Comparison of ENCODE assay signal across 25 cellular contexts in the genomic region with DNA sequence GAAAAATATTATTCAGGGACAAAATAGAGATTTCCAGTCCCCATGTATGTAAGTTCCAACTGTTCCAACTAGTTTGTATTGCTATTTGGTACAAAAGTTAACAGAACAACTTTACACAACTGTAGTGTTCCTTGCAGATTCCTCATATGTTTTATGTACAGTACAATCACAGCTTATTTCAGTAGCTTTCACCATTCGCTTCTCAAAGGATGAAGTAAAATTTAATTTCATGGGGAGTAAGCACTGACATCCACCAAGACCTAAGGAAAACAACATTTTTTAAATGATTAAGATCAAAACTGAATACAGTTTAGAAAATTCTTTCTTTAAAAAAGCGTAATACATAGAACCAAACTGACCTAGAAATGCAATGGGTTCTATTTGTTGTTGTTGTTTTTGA.
"Had no signal": no experiment of that assay in that cellular context is flagged by ENCODE, and none has a peak within 500 bp of the region (broad histone marks: within the 10 kb centered on the region; RNA-seq: fewer than 3 reads in every experiment).

No MANE protein-coding gene starts in this region.

- H3K36me3 ChIP-seq: prostate gland, uterus had no signal

- H3K27me3 ChIP-seq: heart right ventricle, neural progenitor cell, spleen, tibial artery, upper lobe of left lung, uterus had no signal

- H3K4me1 ChIP-seq: neural progenitor cell, parathyroid adenoma, prostate gland, tibial artery had no signal

- H3K4me1 Mint-ChIP-seq: neural progenitor cell had no signal

- H3K27ac Mint-ChIP-seq: neural progenitor cell had no signal

- H3K4me3 ChIP-seq: heart right ventricle, mucosa of descending colon, neural progenitor cell, prostate gland, spleen, tibial artery, upper lobe of left lung, uterus had no signal

- H3K27me3 Mint-ChIP-seq: natural killer cell treated with Interleukin-12 subunit alpha and Interleukin-12 subunit beta and Interleukin-15 and Interleukin-18, amount 100 ng/mL, for 72 hours; stimulated activated memory B cell treated with anti-CD40 and anti-IgM and Interleukin-4, amounts not matched to agents 10 μg/mL and 1 μg/mL and 100 μg/mL, for 72 hours; stimulated activated naive CD8-positive, alpha-beta T cell treated with anti-CD3 and anti-CD28 coated beads, Interleukin-15, Interleukin-2, amounts not matched to agents 100 ng/mL and 50 ng/mL, for 24 hours had no signal

- H3K9me3 ChIP-seq: heart right ventricle, mucosa of descending colon, prostate gland, spleen, tibial artery, upper lobe of left lung, uterus had no signal

- H3K4me2 ChIP-seq: neural progenitor cell had no signal

- H3K27ac ChIP-seq: heart right ventricle, neural progenitor cell, parathyroid adenoma, prostate gland, tibial artery, upper lobe of left lung, uterus had no signal

- H2AFZ ChIP-seq: neural progenitor cell, parathyroid adenoma had no signal

- H3K9me3 Mint-ChIP-seq: natural killer cell treated with Interleukin-12 subunit alpha and Interleukin-12 subunit beta and Interleukin-15 and Interleukin-18, amount 100 ng/mL, for 72 hours; neural progenitor cell; stimulated activated memory B cell treated with anti-CD40 and anti-IgM and Interleukin-4, amounts not matched to agents 10 μg/mL and 1 μg/mL and 100 μg/mL, for 72 hours; stimulated activated naive CD8-positive, alpha-beta T cell treated with anti-CD3 and anti-CD28 coated beads, Interleukin-15, Interleukin-2, amounts not matched to agents 100 ng/mL and 50 ng/mL, for 24 hours had no signal

- FAIRE-seq: endometrium, frontal cortex, islet of Langerhans had no signal

- H3K9ac ChIP-seq: neural progenitor cell, parathyroid adenoma had no signal

- DNase-seq: effector memory CD4-positive, alpha-beta T cell; heart right ventricle; hypothalamus; mammary epithelial cell; mucosa of descending colon; retina; spleen; stimulated activated CD4-positive, alpha-beta T cell treated with anti-CD3 and anti-CD28 coated beads, Interleukin-15, amount 100 ng/mL, for 24 hours; stimulated activated CD4-positive, alpha-beta T cell treated with anti-CD3 and anti-CD28 coated beads, Interleukin-1b, Interleukin-23, amount 100 ng/mL, for 48 hours; stimulated activated CD4-positive, alpha-beta T cell treated with anti-CD3 and anti-CD28 coated beads, Interleukin-4, amount 100 ng/mL, for 24 hours; tibial artery; uterus had no signal

- ATAC-seq: esophagus mucosa; heart right ventricle; left lobe of liver; mucosa of descending colon; natural killer cell treated with Interleukin-12 subunit alpha and Interleukin-12 subunit beta and Interleukin-15 and Interleukin-18, amount 100 ng/mL, for 72 hours; sciatic nerve; stimulated activated memory B cell treated with anti-CD40 and anti-IgM and Interleukin-4, amounts not matched to agents 10 μg/mL and 1 μg/mL and 100 μg/mL, for 72 hours had no signal

- H3K4me3 Mint-ChIP-seq: natural killer cell treated with Interleukin-12 subunit alpha and Interleukin-12 subunit beta and Interleukin-15 and Interleukin-18, amount 100 ng/mL, for 72 hours; neural progenitor cell; stimulated activated memory B cell treated with anti-CD40 and anti-IgM and Interleukin-4, amounts not matched to agents 10 μg/mL and 1 μg/mL and 100 μg/mL, for 72 hours; stimulated activated naive CD8-positive, alpha-beta T cell treated with anti-CD3 and anti-CD28 coated beads, Interleukin-15, Interleukin-2, amounts not matched to agents 100 ng/mL and 50 ng/mL, for 24 hours had no signal
